ENCODE assay signal across 18 cellular contexts in genomic region chr4:37461801-37462200, GRCh38.
"Had no signal": no experiment of that assay in that cellular context is flagged by ENCODE, and none has a peak within 500 bp of the region (broad histone marks: within the 10 kb centered on the region; RNA-seq: fewer than 3 reads in every experiment).

No MANE protein-coding gene starts in this region.

- H3K36me3 Mint-ChIP-seq: naive B cell had no signal

- H3K27me3 ChIP-seq: colonic mucosa, left lung had no signal

- H3K4me3 ChIP-seq: colonic mucosa, esophagus muscularis mucosa, heart right ventricle, left lung, lower lobe of right lung had no signal

- H3K9me3 ChIP-seq: colonic mucosa, esophagus muscularis mucosa, heart right ventricle, left lung, lower lobe of right lung had no signal

- H3K36me3 ChIP-seq: colonic mucosa, esophagus muscularis mucosa, heart right ventricle, left lung, lower lobe of right lung had no signal

- H3K4me3 Mint-ChIP-seq: dendritic cell treated with granulocyte-macrophage colony-stimulating factor and Interleukin-4, amounts not matched to agents 40 ng/mL and 50 ng/mL, for 4 days; mesothelial cell of epicardium; naive B cell had no signal

- H3K27ac Mint-ChIP-seq: dendritic cell treated with granulocyte-macrophage colony-stimulating factor and Interleukin-4, amounts not matched to agents 40 ng/mL and 50 ng/mL, for 4 days; mesothelial cell of epicardium; naive B cell had no signal

- ATAC-seq: foreskin keratinocyte, heart right ventricle, left cardiac atrium, left lung, left ventricle myocardium superior, lower lobe of right lung had no signal

- DNase-seq: colonic mucosa; cortex of kidney; effector CD4-positive, alpha-beta T cell; effector memory CD4-positive, alpha-beta T cell; foreskin keratinocyte; glutamatergic neuron; head of caudate nucleus; heart right ventricle; hippocampal formation; left cardiac atrium; left lung; left ventricle myocardium superior; lower lobe of right lung; mesenchymal stem cell; naive B cell had no signal

- H3K9me3 Mint-ChIP-seq: dendritic cell treated with granulocyte-macrophage colony-stimulating factor and Interleukin-4, amounts not matched to agents 40 ng/mL and 50 ng/mL, for 4 days had no signal

- H3K4me1 ChIP-seq: colonic mucosa, esophagus muscularis mucosa, foreskin keratinocyte, heart right ventricle, left lung, lower lobe of right lung had no signal
